ENCODE assay signal across 29 cellular contexts in the genomic region with DNA sequence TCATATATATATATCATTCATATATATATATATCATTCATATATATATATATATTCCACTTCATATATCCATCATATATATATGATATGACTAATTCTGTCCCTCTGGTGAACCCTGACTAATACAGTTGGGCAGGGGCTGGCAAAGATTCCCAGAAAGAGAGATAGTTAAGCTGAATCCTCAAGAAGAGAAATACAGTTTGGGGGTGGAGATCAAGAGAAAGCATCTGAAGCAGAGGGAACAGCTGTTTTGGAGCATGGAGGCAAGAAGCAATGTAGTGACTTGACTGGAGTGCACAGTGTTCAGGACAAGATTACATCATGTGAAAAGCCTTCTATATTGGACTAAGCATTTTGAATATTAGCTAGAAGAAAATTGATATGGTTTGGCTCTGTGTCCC.
A peak's percentile ranks its signal among the peaks of the same experiment; 100 is the strongest.
DNase-seq lines count a peak whose midpoint lies in the region; ATAC-seq, FAIRE-seq and TF ChIP-seq lines count a peak whose summit lies in the region.
"Had no signal": no experiment of that assay in that cellular context is flagged by ENCODE, and none has a peak within 500 bp of the region (broad histone marks: within the 10 kb centered on the region; RNA-seq: fewer than 3 reads in every experiment).

No MANE protein-coding gene starts in this region.

- H3K27ac ChIP-seq in GM23248 (no peak overlapping the region), spleen (no peak overlapping the region)
- H3K27ac ChIP-seq: C4-2B, left ventricle myocardium inferior, PC-9, tibial artery had no signal

- H3K9ac ChIP-seq in GM23248 (no peak overlapping the region), adipocyte (ENCODE audit: low read length) (no peak overlapping the region)
- H3K9ac ChIP-seq: SK-N-SH had no signal

- H3K4me3 ChIP-seq in GM23248 (no peak overlapping the region), adipocyte (ENCODE audit: low read length) (no peak overlapping the region), fibroblast of pulmonary artery (replicated peaks; ENCODE audit: low read depth, low read length) (no peak overlapping the region), spleen (no peak overlapping the region)
- H3K4me3 ChIP-seq: left ventricle myocardium inferior, PC-9, tibial artery had no signal

- peak; percentile 37 for FAIRE-seq in urothelium cell line (lab: Jason Lieb, UNC)
- FAIRE-seq: HepG2, islet of Langerhans had no signal

- no peaks in the 10 kb centered on the region for H3K27me3 ChIP-seq in GM23248 (replicated peaks; ENCODE audit: insufficient read depth)
- H3K27me3 ChIP-seq in adipocyte (replicated peaks; ENCODE audit: control insufficient read depth, insufficient read depth, low read length) = no peaks in the 10 kb centered on the region
- no peaks in the 10 kb centered on the region for H3K27me3 ChIP-seq in spleen (replicated peaks in 1 of 7)
- H3K27me3 ChIP-seq: tibial artery had no signal

- no peak overlapping the region for H3K4me2 ChIP-seq in GM23248 (ENCODE audit: unreplicated experiment)
- H3K4me2 ChIP-seq: PC-9, SK-N-SH had no signal

- H3K79me2 ChIP-seq in GM23248 (ENCODE audit: insufficient read depth) = no peaks in the 10 kb centered on the region

- no peak for TF ChIP-seq CTCF in fibroblast of pulmonary artery (IDR thresholded peaks at IDR 0.05; ENCODE audit: low read length, missing control alignments)
- no peak for TF ChIP-seq CTCF in spleen (IDR thresholded peaks at IDR 0.05 in 8 of 11, conservative IDR thresholded peaks at IDR 0.05 in 3 of 11)

- no peaks in the 10 kb centered on the region for H3K9me3 ChIP-seq in GM23248 (ENCODE audit: low read depth)
- H3K9me3 ChIP-seq in adipocyte (ENCODE audit: control insufficient read depth, low read length) = no peaks in the 10 kb centered on the region
- peaks cover 0 to 6% (median 0%) of the 10 kb centered on the region in 8 donors for H3K9me3 ChIP-seq in spleen
- H3K9me3 ChIP-seq: left ventricle myocardium inferior, SK-N-SH, tibial artery had no signal

- no peaks in the 10 kb centered on the region for H3F3A ChIP-seq in GM23248 (ENCODE audit: insufficient read depth)

- H3K4me1 ChIP-seq in GM23248 (ENCODE audit: insufficient read depth) = 0 out of 2 replicates have a peak, but pooled peaks cover 4% of the 10 kb centered on the region
- no peaks in the 10 kb centered on the region for H3K4me1 ChIP-seq in adipocyte (ENCODE audit: control insufficient read depth, insufficient read depth, low read length)
- no peaks in the 10 kb centered on the region for H3K4me1 ChIP-seq in spleen
- H3K4me1 ChIP-seq: left ventricle myocardium inferior, tibial artery had no signal

- intact Hi-C loops in spleen (cut with DNase I; ENCODE audit: low total_unique reads) = no loop called here

- no peak for TF ChIP-seq POLR2A in spleen (IDR thresholded peaks at IDR 0.05)

- no peaks in the 10 kb centered on the region for H4K20me1 ChIP-seq in GM23248 (ENCODE audit: insufficient read depth)

- DNase-seq in GM23248 (peak; percentile 44), adipocyte (ENCODE audit: low read depth) (peak; percentile 3), fibroblast of pulmonary artery (ENCODE audit: low read depth) (peak; percentile 1), urothelium cell line (ENCODE audit: low spot score) (no peak), spleen (no peak), NCI-H526 treated with DMSO at 0.1 percent for 48 hours (lab: John Stamatoyannopoulos, UW) (no peak)
- DNase-seq: activated CD4-positive, CD25-positive, alpha-beta regulatory T cell; activated gamma-delta T cell treated with Interleukin-2 at 50 U/mL for 16 hours; activated naive CD8-positive, alpha-beta T cell treated with anti-CD3 and anti-CD28 coated beads, Interleukin-2, amount 50 U/mL, for 24 hours; activated T-cell treated with anti-CD3 and anti-CD28 coated beads, Interleukin-2, amount 50 U/mL, for 4 hours; DMS79 treated with DMSO at 0.1 percent for 48 hours; glutamatergic neuron; H9; Karpas-422; left ventricle myocardium inferior; mesendoderm; NCI-H1417 treated with DMSO at 0.1 percent for 48 hours; NCI-H2029 treated with DMSO at 0.1 percent for 48 hours; NCI-H526; PC-9; posterior cingulate gyrus; right cardiac atrium; SK-N-SH; stimulated activated CD4-positive, alpha-beta T cell treated with anti-CD3 and anti-CD28 coated beads, Interleukin-4, amount 100 ng/mL, for 1 hour; tibial artery had no signal

- in situ Hi-C loops in GM23248 (cut with MboI) = no loop called here

- no peak for ATAC-seq in HG03442 (IDR thresholded peaks at IDR 0.05; ENCODE audit: unreplicated experiment)
- ATAC-seq: activated naive CD8-positive, alpha-beta T cell treated with anti-CD3 and anti-CD28 coated beads, Interleukin-2, amount 50 U/mL, for 24 hours; activated T-cell treated with anti-CD3 and anti-CD28 coated beads, Interleukin-2, amount 50 U/mL, for 4 hours; HepG2; right cardiac atrium had no signal

- H3K36me3 ChIP-seq in GM23248 (ENCODE audit: low read depth) = no peaks in the 10 kb centered on the region
- H3K36me3 ChIP-seq in adipocyte (ENCODE audit: control insufficient read depth, insufficient read depth, low read length, severe bottlenecking) = no peaks in the 10 kb centered on the region
- no peaks in the 10 kb centered on the region for H3K36me3 ChIP-seq in spleen
- H3K36me3 ChIP-seq: left ventricle myocardium inferior, tibial artery had no signal

- no peak overlapping the region for H2AFZ ChIP-seq in GM23248
- H2AFZ ChIP-seq: PC-9 had no signal

- no peaks in the 10 kb centered on the region for H3K9me2 ChIP-seq in GM23248 (ENCODE audit: insufficient read depth)
- H3K9me2 ChIP-seq: SK-N-SH had no signal

Comparison
In these comparisons a context has a peak if more than half of its experiments do, and no peak if none do; other contexts are left out.
1. DNase-seq: peak in GM23248 (single experiment), adipocyte (single experiment) and fibroblast of pulmonary artery (single experiment); none in urothelium cell line (single experiment), spleen (single experiment) and NCI-H526 treated with DMSO at 0.1 percent for 48 hours (single experiment).